ENCODE assay signal across 2 cellular contexts in the genomic region with DNA sequence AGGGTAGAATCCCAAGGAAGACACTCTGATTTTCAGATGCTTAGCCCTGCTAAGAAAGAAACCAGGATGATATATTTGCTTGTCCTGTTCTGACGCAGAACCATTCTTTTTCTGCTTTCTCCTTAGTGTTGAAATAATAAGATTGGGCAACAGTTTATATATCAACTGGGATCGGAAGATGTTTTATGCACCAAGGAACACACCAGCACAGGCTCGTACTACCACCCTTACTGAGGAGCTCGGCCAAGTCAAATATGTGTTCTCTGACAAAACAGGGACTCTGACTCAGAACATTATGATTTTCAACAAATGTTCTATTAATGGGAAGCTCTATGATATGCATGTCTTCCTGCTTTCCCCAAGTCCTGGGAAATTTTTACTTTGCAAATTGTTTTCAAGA.
A peak's percentile ranks its signal among the peaks of the same experiment; 100 is the strongest.
TF ChIP-seq lines count a peak whose summit lies in the region.

No MANE protein-coding gene starts in this region.

TF ChIP-seq in liver, 16 proteins besides CTCF, POLR2A, EP300 and RAD21 (continued from another document):
- peak; percentile 52 for TF ChIP-seq FOXA2 (IDR thresholded peaks at IDR 0.05)
- TF ChIP-seq, protein P1, sequence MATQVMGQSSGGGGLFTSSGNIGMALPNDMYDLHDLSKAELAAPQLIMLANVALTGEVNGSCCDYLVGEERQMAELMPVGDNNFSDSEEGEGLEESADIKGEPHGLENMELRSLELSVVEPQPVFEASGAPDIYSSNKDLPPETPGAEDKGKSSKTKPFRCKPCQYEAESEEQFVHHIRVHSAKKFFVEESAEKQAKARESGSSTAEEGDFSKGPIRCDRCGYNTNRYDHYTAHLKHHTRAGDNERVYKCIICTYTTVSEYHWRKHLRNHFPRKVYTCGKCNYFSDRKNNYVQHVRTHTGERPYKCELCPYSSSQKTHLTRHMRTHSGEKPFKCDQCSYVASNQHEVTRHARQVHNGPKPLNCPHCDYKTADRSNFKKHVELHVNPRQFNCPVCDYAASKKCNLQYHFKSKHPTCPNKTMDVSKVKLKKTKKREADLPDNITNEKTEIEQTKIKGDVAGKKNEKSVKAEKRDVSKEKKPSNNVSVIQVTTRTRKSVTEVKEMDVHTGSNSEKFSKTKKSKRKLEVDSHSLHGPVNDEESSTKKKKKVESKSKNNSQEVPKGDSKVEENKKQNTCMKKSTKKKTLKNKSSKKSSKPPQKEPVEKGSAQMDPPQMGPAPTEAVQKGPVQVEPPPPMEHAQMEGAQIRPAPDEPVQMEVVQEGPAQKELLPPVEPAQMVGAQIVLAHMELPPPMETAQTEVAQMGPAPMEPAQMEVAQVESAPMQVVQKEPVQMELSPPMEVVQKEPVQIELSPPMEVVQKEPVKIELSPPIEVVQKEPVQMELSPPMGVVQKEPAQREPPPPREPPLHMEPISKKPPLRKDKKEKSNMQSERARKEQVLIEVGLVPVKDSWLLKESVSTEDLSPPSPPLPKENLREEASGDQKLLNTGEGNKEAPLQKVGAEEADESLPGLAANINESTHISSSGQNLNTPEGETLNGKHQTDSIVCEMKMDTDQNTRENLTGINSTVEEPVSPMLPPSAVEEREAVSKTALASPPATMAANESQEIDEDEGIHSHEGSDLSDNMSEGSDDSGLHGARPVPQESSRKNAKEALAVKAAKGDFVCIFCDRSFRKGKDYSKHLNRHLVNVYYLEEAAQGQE (IDR thresholded peaks at IDR 0.05), result peak; percentile 36
- TF ChIP-seq, protein P2, sequence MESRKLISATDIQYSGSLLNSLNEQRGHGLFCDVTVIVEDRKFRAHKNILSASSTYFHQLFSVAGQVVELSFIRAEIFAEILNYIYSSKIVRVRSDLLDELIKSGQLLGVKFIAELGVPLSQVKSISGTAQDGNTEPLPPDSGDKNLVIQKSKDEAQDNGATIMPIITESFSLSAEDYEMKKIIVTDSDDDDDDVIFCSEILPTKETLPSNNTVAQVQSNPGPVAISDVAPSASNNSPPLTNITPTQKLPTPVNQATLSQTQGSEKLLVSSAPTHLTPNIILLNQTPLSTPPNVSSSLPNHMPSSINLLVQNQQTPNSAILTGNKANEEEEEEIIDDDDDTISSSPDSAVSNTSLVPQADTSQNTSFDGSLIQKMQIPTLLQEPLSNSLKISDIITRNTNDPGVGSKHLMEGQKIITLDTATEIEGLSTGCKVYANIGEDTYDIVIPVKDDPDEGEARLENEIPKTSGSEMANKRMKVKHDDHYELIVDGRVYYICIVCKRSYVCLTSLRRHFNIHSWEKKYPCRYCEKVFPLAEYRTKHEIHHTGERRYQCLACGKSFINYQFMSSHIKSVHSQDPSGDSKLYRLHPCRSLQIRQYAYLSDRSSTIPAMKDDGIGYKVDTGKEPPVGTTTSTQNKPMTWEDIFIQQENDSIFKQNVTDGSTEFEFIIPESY (IDR thresholded peaks at IDR 0.05), result no peak
- no peak for TF ChIP-seq TAF1 (conservative IDR thresholded peaks at IDR 0.05)
- TF ChIP-seq HNF4A (conservative IDR thresholded peaks at IDR 0.05), result peak; percentile 36 to 70

TF ChIP-seq in HepG2, 621 proteins besides CTCF, POLR2A, EP300 and RAD21 (continued from another document):
- TF ChIP-seq, protein P3, sequence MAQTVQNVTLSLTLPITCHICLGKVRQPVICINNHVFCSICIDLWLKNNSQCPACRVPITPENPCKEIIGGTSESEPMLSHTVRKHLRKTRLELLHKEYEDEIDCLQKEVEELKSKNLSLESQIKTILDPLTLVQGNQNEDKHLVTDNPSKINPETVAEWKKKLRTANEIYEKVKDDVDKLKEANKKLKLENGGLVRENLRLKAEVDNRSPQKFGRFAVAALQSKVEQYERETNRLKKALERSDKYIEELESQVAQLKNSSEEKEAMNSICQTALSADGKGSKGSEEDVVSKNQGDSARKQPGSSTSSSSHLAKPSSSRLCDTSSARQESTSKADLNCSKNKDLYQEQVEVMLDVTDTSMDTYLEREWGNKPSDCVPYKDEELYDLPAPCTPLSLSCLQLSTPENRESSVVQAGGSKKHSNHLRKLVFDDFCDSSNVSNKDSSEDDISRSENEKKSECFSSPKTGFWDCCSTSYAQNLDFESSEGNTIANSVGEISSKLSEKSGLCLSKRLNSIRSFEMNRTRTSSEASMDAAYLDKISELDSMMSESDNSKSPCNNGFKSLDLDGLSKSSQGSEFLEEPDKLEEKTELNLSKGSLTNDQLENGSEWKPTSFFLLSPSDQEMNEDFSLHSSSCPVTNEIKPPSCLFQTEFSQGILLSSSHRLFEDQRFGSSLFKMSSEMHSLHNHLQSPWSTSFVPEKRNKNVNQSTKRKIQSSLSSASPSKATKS (CRISPR knock-in tag; IDR thresholded peaks at IDR 0.05), result no peak
- TF ChIP-seq RBM39 (IDR thresholded peaks at IDR 0.05; ENCODE audit: low read depth, low read length, poor library complexity, severe bottlenecking), result no peak
- TF ChIP-seq MIER2 (CRISPR knock-in tag; IDR thresholded peaks at IDR 0.05), result no peak
- TF ChIP-seq, protein P4, sequence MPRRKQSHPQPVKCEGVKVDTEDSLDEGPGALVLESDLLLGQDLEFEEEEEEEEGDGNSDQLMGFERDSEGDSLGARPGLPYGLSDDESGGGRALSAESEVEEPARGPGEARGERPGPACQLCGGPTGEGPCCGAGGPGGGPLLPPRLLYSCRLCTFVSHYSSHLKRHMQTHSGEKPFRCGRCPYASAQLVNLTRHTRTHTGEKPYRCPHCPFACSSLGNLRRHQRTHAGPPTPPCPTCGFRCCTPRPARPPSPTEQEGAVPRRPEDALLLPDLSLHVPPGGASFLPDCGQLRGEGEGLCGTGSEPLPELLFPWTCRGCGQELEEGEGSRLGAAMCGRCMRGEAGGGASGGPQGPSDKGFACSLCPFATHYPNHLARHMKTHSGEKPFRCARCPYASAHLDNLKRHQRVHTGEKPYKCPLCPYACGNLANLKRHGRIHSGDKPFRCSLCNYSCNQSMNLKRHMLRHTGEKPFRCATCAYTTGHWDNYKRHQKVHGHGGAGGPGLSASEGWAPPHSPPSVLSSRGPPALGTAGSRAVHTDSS (CRISPR knock-in tag; conservative IDR thresholded peaks at IDR 0.05), result no peak
- TF ChIP-seq TARDBP (CRISPR knock-in tag; IDR thresholded peaks at IDR 0.05), result no peak
TF ChIP-seq in HepG2: peak in this region for 0.
